17 cellular contexts compared by ENCODE assay signal in genomic region chr20:48709744-48710143, GRCh38.
DNase-seq lines count a peak whose midpoint lies in the region; ATAC-seq and TF ChIP-seq lines count a peak whose summit lies in the region.
"Had no signal": no experiment of that assay in that cellular context is flagged by ENCODE, and none has a peak within 500 bp of the region (broad histone marks: within the 10 kb centered on the region; RNA-seq: fewer than 3 reads in every experiment).

No MANE protein-coding gene starts in this region.

- no peak overlapping the region for H3K4me3 Mint-ChIP-seq in glutamatergic neuron (ENCODE audit: unreplicated experiment)
- H3K4me3 Mint-ChIP-seq: activated CD4-positive, alpha-beta T cell treated with anti-CD3 and anti-CD28 coated beads for 36 hours; B cell had no signal

- peaks cover 9% of the 10 kb centered on the region for H3K36me3 Mint-ChIP-seq in glutamatergic neuron (ENCODE audit: unreplicated experiment)

- no peak for ATAC-seq in HG03460 (IDR thresholded peaks at IDR 0.05; ENCODE audit: unreplicated experiment)
- ATAC-seq: activated CD4-positive, alpha-beta T cell treated with anti-CD3 and anti-CD28 coated beads for 36 hours; left ventricle myocardium superior; stimulated activated naive CD8-positive, alpha-beta T cell treated with anti-CD3 and anti-CD28 coated beads, Interleukin-15, Interleukin-2, amounts not matched to agents 100 U/mL and 50 U/mL, for 24 hours had no signal

- H3K27ac Mint-ChIP-seq in glutamatergic neuron (ENCODE audit: unreplicated experiment), result no peak overlapping the region
- H3K27ac Mint-ChIP-seq: activated CD4-positive, alpha-beta T cell treated with anti-CD3 and anti-CD28 coated beads for 36 hours had no signal

- peaks cover 9% of the 10 kb centered on the region for H3K27me3 Mint-ChIP-seq in glutamatergic neuron (ENCODE audit: unreplicated experiment)
- H3K27me3 Mint-ChIP-seq: activated CD4-positive, alpha-beta T cell treated with anti-CD3 and anti-CD28 coated beads for 36 hours; B cell had no signal

- DNase-seq in SK-N-MC (ENCODE audit: low read depth, low spot score) (no peak), coronary artery (ENCODE audit: low spot score) (no peak), midbrain (lab: John Stamatoyannopoulos, UW) (peak; percentile 55), substantia nigra (lab: John Stamatoyannopoulos, UW) (peak in 8 of 49 donors; percentile 20 to 58 (median 37)), NCI-H146 (lab: John Stamatoyannopoulos, UW) (no peak), DMS153 treated with DMSO at 0.1 percent for 48 hours (lab: John Stamatoyannopoulos, UW; ENCODE audit: unreplicated experiment) (no peak), glutamatergic neuron (no peak)
- DNase-seq: activated CD4-positive, alpha-beta T cell treated with anti-CD3 and anti-CD28 coated beads for 36 hours; activated naive CD4-positive, alpha-beta T cell treated with Interleukin-2 at 50 U/mL for 16 hours; cortex of kidney; left ventricle myocardium superior; NCI-H526 treated with DMSO at 0.1 percent for 48 hours; occipital lobe; stimulated activated naive CD8-positive, alpha-beta T cell treated with anti-CD3 and anti-CD28 coated beads, Interleukin-15, Interleukin-2, amounts not matched to agents 100 U/mL and 50 U/mL, for 24 hours had no signal

- peaks cover 31% of the 10 kb centered on the region for H3K4me1 Mint-ChIP-seq in glutamatergic neuron (ENCODE audit: low read depth, unreplicated experiment)

- H3K27ac ChIP-seq in SK-N-MC (peak overlapping the region; percentile 39; the same call in 1 of the 2 replicates), coronary artery (peak overlapping the region; percentile 62 to 79), substantia nigra (ENCODE audit: low read depth, low read length, poor library complexity, severe bottlenecking) (peak overlapping the region; percentile 97)
- H3K27ac ChIP-seq: right atrium auricular region had no signal

- TF ChIP-seq CTCF in coronary artery (IDR thresholded peaks at IDR 0.05) (no peak), glutamatergic neuron (IDR thresholded peaks at IDR 0.05; ENCODE audit: partially characterized antibody, unreplicated experiment) (no peak)

- H3K4me3 ChIP-seq in SK-N-MC, result no peak overlapping the region
- peak overlapping the region; percentile 9 for H3K4me3 ChIP-seq in coronary artery
- H3K4me3 ChIP-seq: right atrium auricular region had no signal

- H3K9ac ChIP-seq in SK-N-MC (ENCODE audit: insufficient read length), result no peak overlapping the region

- peaks cover 13% of the 10 kb centered on the region for H3K9me3 Mint-ChIP-seq in glutamatergic neuron (ENCODE audit: unreplicated experiment)

- H3K36me3 ChIP-seq in SK-N-MC (ENCODE audit: insufficient read depth, low read length), result peaks cover 42% of the 10 kb centered on the region
- H3K36me3 ChIP-seq: right atrium auricular region had no signal

- H3K9me3 ChIP-seq in SK-N-MC (ENCODE audit: low read depth, low read length), result no peaks in the 10 kb centered on the region
- H3K9me3 ChIP-seq: right atrium auricular region had no signal

Comparison
In these comparisons a context has a peak if more than half of its experiments do, and no peak if none do; other contexts are left out.
1. H3K27ac ChIP-seq: peak in every context shown above with its lines; median percentile 97 in substantia nigra; 70 in coronary artery; 39 in SK-N-MC.